15 cellular contexts compared by ENCODE assay signal in the genomic region with DNA sequence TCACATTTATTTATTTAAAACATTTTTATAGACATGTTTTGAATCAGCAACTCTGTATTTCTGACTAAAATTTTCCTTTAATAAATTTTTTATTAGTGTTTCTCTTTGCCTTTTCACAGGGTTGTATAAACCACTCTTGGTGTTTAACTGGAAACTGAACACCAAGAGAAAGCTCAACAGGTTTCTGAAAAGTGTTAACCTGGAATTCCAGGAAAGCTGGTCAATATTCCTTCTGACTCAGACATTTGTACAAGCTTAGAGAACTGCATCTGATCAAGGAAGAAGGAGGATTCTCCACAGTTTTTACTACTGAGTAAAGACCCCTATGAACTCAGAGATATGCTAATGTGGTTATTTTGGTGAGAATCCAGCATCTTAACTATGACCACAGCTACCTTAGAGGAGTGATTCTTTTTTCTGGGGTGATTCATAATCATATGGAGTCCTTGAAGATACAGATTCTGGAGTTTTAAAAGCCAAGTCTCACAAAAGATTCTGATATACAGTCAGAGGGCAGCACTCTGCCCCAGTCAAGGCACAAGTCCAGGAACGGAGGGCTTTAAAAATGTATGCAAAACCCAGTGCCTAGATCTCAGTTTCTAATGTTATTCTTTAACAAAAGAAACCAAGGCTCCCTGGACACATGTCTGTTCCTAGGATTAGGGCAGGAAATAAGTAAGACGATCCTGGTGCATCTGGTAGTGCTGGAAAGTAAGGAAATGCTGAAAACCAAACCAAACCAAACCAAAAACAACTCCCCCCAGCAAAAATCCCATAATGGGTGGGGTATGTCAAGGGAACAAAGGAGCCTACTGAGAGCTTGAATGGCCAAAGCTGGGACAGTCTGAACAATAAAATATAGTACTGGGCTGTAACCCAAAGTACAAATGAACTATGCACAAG.
A peak's percentile ranks its signal among the peaks of the same experiment; 100 is the strongest.
DNase-seq lines count a peak whose midpoint lies in the region; ATAC-seq and TF ChIP-seq lines count a peak whose summit lies in the region.
"Had no signal": no experiment of that assay in that cellular context is flagged by ENCODE, and none has a peak within 500 bp of the region (broad histone marks: within the 10 kb centered on the region; RNA-seq: fewer than 3 reads in every experiment).

No MANE protein-coding gene starts in this region.

- TF ChIP-seq CTCF in choroid plexus epithelial cell (conservative IDR thresholded peaks at IDR 0.05; ENCODE audit: low read depth, low read length), result no peak

- no peak overlapping the region for H3K14ac ChIP-seq in mesenchymal stem cell (ENCODE audit: low read length in 2 of 2)

- ATAC-seq in GM18909 (IDR thresholded peaks at IDR 0.05; ENCODE audit: poor library complexity, unreplicated experiment) (no peak), HG02588 (IDR thresholded peaks at IDR 0.05; ENCODE audit: unreplicated experiment) (no peak), GM18858 (IDR thresholded peaks at IDR 0.05; ENCODE audit: unreplicated experiment) (no peak)
- ATAC-seq: Right ventricle myocardium inferior had no signal

- H2AFZ ChIP-seq in mesenchymal stem cell (ENCODE audit: low read depth, low read length), result no peak overlapping the region

- H3K18ac ChIP-seq in mesenchymal stem cell (ENCODE audit: low read depth in 1 of 2, low read length in 2 of 2), result no peak overlapping the region

- peak; percentile 79 for DNase-seq in HS-5 (ENCODE audit: low read depth)
- peak; percentile 56 for DNase-seq in choroid plexus epithelial cell (ENCODE audit: low read depth)
- DNase-seq in mesenchymal stem cell, result no peak
- no peak for DNase-seq in stimulated activated CD4-positive, alpha-beta T cell treated with anti-CD3 and anti-CD28 coated beads, Interleukin-12 subunit alpha, Interleukin-12 subunit beta, amount 100 ng/mL, for 4 hours
- DNase-seq: activated CD8-positive, alpha-beta memory T cell treated with anti-CD3 and anti-CD28 coated beads, Interleukin-2, amount 50 U/mL, for 48 hours; activated naive CD8-positive, alpha-beta T cell treated with anti-CD3 and anti-CD28 coated beads, Interleukin-2, amount 10 ng/mL, durations not matched to agents 7 days and 5 days; effector CD8-positive, alpha-beta T cell; NCI-H1092; NCI-H69; right lobe of liver had no signal

- no peak overlapping the region for H2BK15ac ChIP-seq in mesenchymal stem cell (ENCODE audit: low read depth, poor library complexity, severe bottlenecking)

- H2BK12ac ChIP-seq in mesenchymal stem cell (ENCODE audit: low read length in 2 of 2), result no peak overlapping the region

- H3K4ac ChIP-seq in mesenchymal stem cell (ENCODE audit: low read depth in 1 of 2, low read length in 2 of 2), result no peak overlapping the region

- H2BK5ac ChIP-seq in mesenchymal stem cell (ENCODE audit: low read depth, low read length, poor library complexity, severe bottlenecking), result no peak overlapping the region

- H3K4me2 ChIP-seq in mesenchymal stem cell (ENCODE audit: low read length, poor library complexity, severe bottlenecking), result no peak overlapping the region

- no peaks in the 10 kb centered on the region for H3K79me1 ChIP-seq in mesenchymal stem cell (replicated peaks; ENCODE audit: low read length, poor library complexity, severe bottlenecking)

- peak overlapping the region; percentile 58 for H3K27ac ChIP-seq in mesenchymal stem cell (ENCODE audit: low read length, poor library complexity, severe bottlenecking)
- H3K27ac ChIP-seq: right lobe of liver, suprapubic skin had no signal

- 75% methylated on average over 1 of the region's 2 CpGs for WGBS in mesenchymal stem cell

- peaks cover 0 to under 1% of the 10 kb centered on the region in 2 experiments for H3K36me3 ChIP-seq in mesenchymal stem cell (ENCODE audit: control insufficient read depth in 1 of 2, insufficient read depth in 2 of 2, low read depth in 1 of 2, low read length in 2 of 2)
- H3K36me3 ChIP-seq: right lobe of liver had no signal

- H3K27me3 ChIP-seq in mesenchymal stem cell (ENCODE audit: control insufficient read depth in 1 of 2, insufficient read depth in 1 of 2, low read length in 2 of 2), result no peaks in the 10 kb centered on the region
- H3K27me3 ChIP-seq: right lobe of liver, suprapubic skin had no signal

- H2BK120ac ChIP-seq in mesenchymal stem cell (ENCODE audit: low read depth, low read length), result no peak overlapping the region

- H3K4me1 ChIP-seq in mesenchymal stem cell (ENCODE audit: control insufficient read depth, insufficient read depth, low read depth, low read length), result no peaks in the 10 kb centered on the region
- H3K4me1 ChIP-seq: right lobe of liver, suprapubic skin had no signal

- H2AK5ac ChIP-seq in mesenchymal stem cell (ENCODE audit: low read length, severe bottlenecking), result no peak overlapping the region

- no peak overlapping the region for H3K23ac ChIP-seq in mesenchymal stem cell (ENCODE audit: low read length in 2 of 2)

- H3K9me3 ChIP-seq in mesenchymal stem cell (ENCODE audit: control insufficient read depth, low read length), result no peaks in the 10 kb centered on the region
- H3K9me3 ChIP-seq: right lobe of liver, suprapubic skin had no signal

- H3K4me3 ChIP-seq in choroid plexus epithelial cell (ENCODE audit: low read depth, low read length), result no peak overlapping the region
- no peak overlapping the region for H3K4me3 ChIP-seq in mesenchymal stem cell (ENCODE audit: insufficient read depth in 1 of 2, low read depth in 1 of 2, low read length in 2 of 2)
- H3K4me3 ChIP-seq: right lobe of liver, suprapubic skin had no signal

- H4K8ac ChIP-seq in mesenchymal stem cell (ENCODE audit: low read length), result no peak overlapping the region

- H3K9ac ChIP-seq in mesenchymal stem cell (ENCODE audit: low read length), result peak overlapping the region; percentile 37

- no peak overlapping the region for H4K91ac ChIP-seq in mesenchymal stem cell (ENCODE audit: low read length)

Comparison
In these comparisons a context has a peak if more than half of its experiments do, and no peak if none do; other contexts are left out.
1. DNase-seq: peak in HS-5 (single experiment) and choroid plexus epithelial cell (single experiment); none in mesenchymal stem cell (single experiment) and stimulated activated CD4-positive, alpha-beta T cell treated with anti-CD3 and anti-CD28 coated beads, Interleukin-12 subunit alpha, Interleukin-12 subunit beta, amount 100 ng/mL, for 4 hours (single experiment).